34 cellular contexts compared by ENCODE assay signal in genomic region chr5:62954578-62954977, GRCh38.
"Had no signal": no experiment of that assay in that cellular context is flagged by ENCODE, and none has a peak within 500 bp of the region (broad histone marks: within the 10 kb centered on the region; RNA-seq: fewer than 3 reads in every experiment).

No MANE protein-coding gene starts in this region.

- H3K4me3 ChIP-seq: MG63 had no signal

- H3K27ac ChIP-seq: KMS-11 had no signal

- H3K36me3 ChIP-seq: MG63 had no signal

- H3K27me3 ChIP-seq: MG63 had no signal

- H3K9me3 ChIP-seq: MG63 had no signal

- DNase-seq: Karpas-422, Kasumi-1, KG1, MG63, MM.1S, MV-4-11, NCI-H1048, NCI-H1092, NCI-H1092 treated with DMSO at 0.1 percent for 48 hours, NCI-H1105, NCI-H1105 treated with DMSO at 0.1 percent for 48 hours, NCI-H1417, NCI-H1417 treated with DMSO at 0.1 percent for 48 hours, NCI-H1436, NCI-H1436 treated with DMSO at 0.1 percent for 48 hours, NCI-H146, NCI-H1694, NCI-H1694 treated with DMSO at 0.1 percent for 48 hours, NCI-H187, NCI-H187 treated with DMSO at 0.1 percent for 48 hours, NCI-H1930, NCI-H2029, NCI-H2029 treated with DMSO at 0.1 percent for 48 hours, NCI-H2081, NCI-H2081 treated with DMSO at 0.1 percent for 48 hours, NCI-H2107, NCI-H2171, NCI-H2171 treated with DMSO at 0.1 percent for 48 hours, NCI-H2227 treated with DMSO at 0.1 percent for 48 hours, NCI-H226, NCI-H345, NCI-H446, NCI-H446 treated with DMSO at 0.1 percent for 48 hours had no signal
